In the genomic region with DNA sequence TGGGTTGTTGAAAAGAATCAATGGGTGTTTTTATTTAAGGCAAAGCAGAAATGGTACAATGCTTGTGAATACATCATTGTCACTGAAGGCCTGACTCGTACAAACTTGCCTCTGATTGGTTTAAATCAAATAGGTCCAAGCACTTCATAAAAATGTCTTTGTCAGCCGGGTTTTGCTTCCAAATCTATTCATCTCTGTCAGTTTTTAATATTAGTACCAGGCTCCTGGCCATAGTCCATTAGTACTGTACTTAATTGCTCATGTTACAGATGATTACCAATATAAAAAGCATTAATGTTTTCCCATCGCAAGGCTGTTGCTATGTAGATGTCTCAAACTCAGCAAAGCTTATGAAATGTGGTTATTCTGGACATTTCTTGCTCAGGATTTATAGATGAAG, we compare ENCODE assay signal across 1 cellular context.
TF ChIP-seq lines count a peak whose summit lies in the region.

No MANE protein-coding gene starts in this region.

TF ChIP-seq in WTC11, 78 proteins besides CTCF, POLR2A, EP300 and RAD21 (continued from another document):
- TF ChIP-seq FOXK1 (CRISPR knock-in tag; IDR thresholded peaks at IDR 0.05) (no peak), ZBTB21 (CRISPR knock-in tag; IDR thresholded peaks at IDR 0.05; ENCODE audit: borderline replicate concordance) (no peak), SMAD3 (CRISPR knock-in tag; IDR thresholded peaks at IDR 0.05; ENCODE audit: borderline replicate concordance) (no peak), CBFB (CRISPR knock-in tag; IDR thresholded peaks at IDR 0.05; ENCODE audit: low read depth) (no peak)
TF ChIP-seq in WTC11: peak in this region for 0.
